16 cellular contexts compared by ENCODE assay signal in genomic region chr12:117111386-117112267, GRCh38. TPM values are rescaled to one million over a fixed set of nuclear protein-coding genes. Genes with fewer than 3 reads are reported as not detected.
DNase-seq lines count a peak whose midpoint lies in the region; ATAC-seq, FAIRE-seq and TF ChIP-seq lines count a peak whose summit lies in the region.
"Had no signal": no experiment of that assay in that cellular context is flagged by ENCODE, and none has a peak within 500 bp of the region (broad histone marks: within the 10 kb centered on the region; RNA-seq: fewer than 3 reads in every experiment).

No MANE protein-coding gene starts in this region.

- no peaks in the 10 kb centered on the region for H3K36me3 Mint-ChIP-seq in activated CD4-positive, alpha-beta T cell treated with anti-CD3 and anti-CD28 coated beads for 36 hours (ENCODE audit: low read depth)
- H3K36me3 Mint-ChIP-seq: type B pancreatic cell had no signal

- no peak overlapping the region for H3K4me2 ChIP-seq in GM12878 (ENCODE audit: control insufficient read depth, insufficient read depth)

- H3K9ac ChIP-seq in GM12878 (ENCODE audit: control insufficient read depth, insufficient read depth, low read length): no peak overlapping the region

- H3K4me3 Mint-ChIP-seq in activated CD4-positive, alpha-beta T cell treated with anti-CD3 and anti-CD28 coated beads for 36 hours: no peak overlapping the region
- H3K4me3 Mint-ChIP-seq: type B pancreatic cell had no signal

- TF ChIP-seq EP300 in GM12878 (IDR thresholded peaks at IDR 0.05; ENCODE audit: borderline replicate concordance in 1 of 2, control insufficient read depth in 1 of 2, low read depth in 2 of 2, low read length in 2 of 2): no peak

- CTCF ChIA-PET in activated CD4-positive, alpha-beta T cell treated with anti-CD3 and anti-CD28 coated beads for 36 hours (lab: Charles Lee): interaction anchor here (0.6 to 1.7 kb wide), 6 partner anchors 8 to 808 kb away, joined by 3 to 6 read pairs (median 4); no protein-coding TSS in a partner anchor
- CTCF ChIA-PET in GM12878 (lab: Yijun Ruan, JAX): interaction anchor here (0.5 to 2.5 kb wide), 5 partner anchors 8 to 1032 kb away, joined by 3 to 11 read pairs (median 4); no protein-coding TSS in a partner anchor

- H3K4me1 Mint-ChIP-seq in activated CD4-positive, alpha-beta T cell treated with anti-CD3 and anti-CD28 coated beads for 36 hours: no peaks in the 10 kb centered on the region

- peaks cover 2% of the 10 kb centered on the region for H3K27me3 Mint-ChIP-seq in activated CD4-positive, alpha-beta T cell treated with anti-CD3 and anti-CD28 coated beads for 36 hours
- H3K27me3 Mint-ChIP-seq: type B pancreatic cell had no signal

- TF ChIP-seq CTCF in GM12878 (IDR thresholded peaks at IDR 0.05 in 2 of 3, conservative IDR thresholded peaks at IDR 0.05 in 1 of 3; ENCODE audit: control insufficient read depth in 2 of 3, extremely low read depth in 1 of 3, insufficient read depth in 1 of 3, low read depth in 3 of 3, low read length in 3 of 3) (no peak), upper lobe of right lung (IDR thresholded peaks at IDR 0.05) (no peak), lower leg skin (IDR thresholded peaks at IDR 0.05) (no peak)

- H3K4me1 ChIP-seq in GM12878 (ENCODE audit: control insufficient read depth, insufficient read depth, low read length): no peaks in the 10 kb centered on the region; the same call in 1 of the 2 replicates
- no peaks in the 10 kb centered on the region for H3K4me1 ChIP-seq in upper lobe of right lung

- no peaks in the 10 kb centered on the region; a peak in 2 of 4 replicates for H3K27me3 ChIP-seq in GM12878 (replicated peaks in 1 of 2; ENCODE audit: control insufficient read depth in 2 of 2, insufficient read depth in 2 of 2, low read length in 1 of 2)
- no peaks in the 10 kb centered on the region for H3K27me3 ChIP-seq in upper lobe of right lung

- H3K27ac ChIP-seq in GM12878 (ENCODE audit: control insufficient read depth, insufficient read depth) (no peak overlapping the region), upper lobe of right lung (no peak overlapping the region)

- no peak for DNase-seq in activated CD4-positive, alpha-beta T cell treated with anti-CD3 and anti-CD28 coated beads for 36 hours
- DNase-seq in activated CD4-positive, alpha-beta T cell treated with anti-CD3 and anti-CD28 coated beads for 4 hours: no peak
- DNase-seq in NCI-H2171 (lab: John Stamatoyannopoulos, UW) (peak; percentile 98), GM12878 (ENCODE audit: low read depth, low spot score) (no peak), upper lobe of right lung (peak; percentile 52), lower leg skin (ENCODE audit: low spot score in 2 of 2) (no peak), urothelium cell line (ENCODE audit: low spot score) (no peak), left cardiac atrium (no peak)
- DNase-seq: 8988T; activated naive CD4-positive, alpha-beta T cell; T-helper 9 cell had no signal

- H2AFZ ChIP-seq in GM12878 (ENCODE audit: control insufficient read depth, low read depth, low read length): no peak overlapping the region

- RAD21 ChIA-PET in GM12878 (lab: Charles Lee; ENCODE audit: unreplicated experiment): no interaction called here

- H3K4me3 ChIP-seq in GM12878 (no peak overlapping the region), upper lobe of right lung (no peak overlapping the region), lower leg skin (ENCODE audit: low read depth, poor library complexity, severe bottlenecking) (no peak overlapping the region)
- H3K4me3 ChIP-seq: lung had no signal

- WGBS in GM12878 (ENCODE audit: insufficient coverage, insufficient replicate concordance, low lambda C conversion rate, missing lambda C conversion rate): 65% methylated on average over 16 of the region's 16 CpGs
- WGBS in lower leg skin, 2 donors: 39 to 52% methylated on average over 14 to 16 of the region's 16 CpGs

- in situ Hi-C loops in GM12878 (cut with MboI): no loop called here

- FAIRE-seq in GM12878 (lab: Jason Lieb, UNC) (no peak), urothelium cell line (lab: Jason Lieb, UNC) (no peak)
- FAIRE-seq: endothelial cell of umbilical vein had no signal

- H3K36me3 ChIP-seq in GM12878 (ENCODE audit: control insufficient read depth in 2 of 2, insufficient read depth in 2 of 2, low read length in 1 of 2) (no peaks in the 10 kb centered on the region), upper lobe of right lung (no peaks in the 10 kb centered on the region)

- POLR2A ChIA-PET in activated CD4-positive, alpha-beta T cell treated with anti-CD3 and anti-CD28 coated beads for 36 hours (lab: Charles Lee): no interaction called here
- POLR2A ChIA-PET in GM12878 (lab: Charles Lee): interaction anchor here (0.6 kb wide), 1 partner anchor 466 kb away, joined by 3 read pairs; no protein-coding TSS in a partner anchor

- H3K27ac Mint-ChIP-seq in activated CD4-positive, alpha-beta T cell treated with anti-CD3 and anti-CD28 coated beads for 36 hours: no peak overlapping the region
- H3K27ac Mint-ChIP-seq: type B pancreatic cell had no signal

- H3K9me3 ChIP-seq in GM12878 (replicated peaks; ENCODE audit: control insufficient read depth, insufficient read depth, low read length) (no peaks in the 10 kb centered on the region; the same call in 2 of the 3 replicates), upper lobe of right lung (no peaks in the 10 kb centered on the region)

- SMC1A ChIA-PET in GM12878 (lab: Charles Lee; ENCODE audit: uncharacterized antibody, unreplicated experiment): interaction anchor here (0.5 to 1.2 kb wide), 3 partner anchors 9 to 409 kb away, joined by 3 to 5 read pairs (median 3); no protein-coding TSS in a partner anchor

- no TSS peak for BruUV-seq in GM12878 (replicated peaks; lab: Mats Ljungman, UMichigan)

- no peaks in the 10 kb centered on the region for H3K9me3 Mint-ChIP-seq in activated CD4-positive, alpha-beta T cell treated with anti-CD3 and anti-CD28 coated beads for 36 hours (ENCODE audit: low read depth)
- H3K9me3 Mint-ChIP-seq: type B pancreatic cell had no signal

- peak; percentile 36 for ATAC-seq in activated CD4-positive, alpha-beta T cell treated with anti-CD3 and anti-CD28 coated beads for 36 hours
- ATAC-seq in GM12878: peak; percentile 58
- ATAC-seq in upper lobe of right lung: peak; percentile 31
- ATAC-seq in left cardiac atrium: no peak

- TF ChIP-seq POLR2A in GM12878 (IDR thresholded peaks at IDR 0.05; ENCODE audit: low read depth, low read length) (no peak), lower leg skin (IDR thresholded peaks at IDR 0.05) (no peak)

- TF ChIP-seq RAD21 in GM12878 (IDR thresholded peaks at IDR 0.05; ENCODE audit: insufficient read depth, low read depth, low read length): no peak

- no peaks in the 10 kb centered on the region for H3K79me2 ChIP-seq in GM12878 (ENCODE audit: control insufficient read depth, insufficient read depth, low read length)

- intact Hi-C loops in activated CD4-positive, alpha-beta T cell treated with anti-CD3 and anti-CD28 coated beads for 36 hours (cut with DNase I, micrococcal nuclease): no loop called here
- intact Hi-C loops in GM12878 (cut with micrococcal nuclease; ENCODE audit: unreplicated experiment): no loop called here
- intact Hi-C loops in upper lobe of right lung (cut with DNase I): no loop called here
- intact Hi-C loops in lower leg skin (cut with DNase I; ENCODE audit: low total_unique reads): no loop called here
- intact Hi-C loops in left cardiac atrium (cut with DNase I): no loop called here

- no peaks in the 10 kb centered on the region for H4K20me1 ChIP-seq in GM12878 (ENCODE audit: control insufficient read depth, insufficient read depth)

TF ChIP-seq in GM12878, 131 proteins besides CTCF, POLR2A, EP300 and RAD21:
- TF ChIP-seq MXI1 (IDR thresholded peaks at IDR 0.05; ENCODE audit: low read depth, low read length) (no peak), MEF2A (IDR thresholded peaks at IDR 0.05; ENCODE audit: insufficient read depth, low read depth, low read length) (no peak), TCF12 (IDR thresholded peaks at IDR 0.05; ENCODE audit: low read depth, low read length) (peak; percentile 54; the same call in 1 of the 2 replicates), BRCA1 (IDR thresholded peaks at IDR 0.05; ENCODE audit: low read depth, low read length) (no peak)

RNA-seq across cellular contexts. Expression of gene TESC, which starts 12.4 kb away (rescaled TPM):
- 10 to 100 TPM; 28.9 to 30.2 TPM for total RNA-seq in activated CD4-positive, alpha-beta T cell treated with anti-CD3 and anti-CD28 coated beads for 36 hours
- 9.6 and 12.7 TPM in 2 replicates for total RNA-seq in GM12878 (2013; cell fraction: nucleolus; rRNA removed)
- total RNA-seq in GM12878 (2014; rRNA removed): 14.9 and 18.7 TPM in 2 replicates
- 6.2 and 7.6 TPM in 2 replicates for total RNA-seq in GM12878 (2014; rRNA removed; fragmentation: Illumina TruSeq; extraction: Trizol)
- total RNA-seq in GM12878 (2021): 14.1 and 16.5 TPM in 2 replicates
- polyA plus RNA-seq in GM12878 (2011; ENCODE audit: low read depth): 5.5 TPM
- 27.2 and 52.1 TPM in 2 replicates for polyA plus RNA-seq in GM12878 (2011; rRNA removed)
- 60.9 and 85.9 TPM in 2 replicates for polyA plus RNA-seq in GM12878 (2011; cell fraction: cytosol; rRNA removed)
- 39.2 and 42.9 TPM in 2 replicates for polyA plus RNA-seq in GM12878 (2011; cell fraction: nucleus; rRNA removed)
- 18.3 and 28.3 TPM in 2 replicates for polyA plus RNA-seq in GM12878 (2012)
- polyA plus RNA-seq in GM12878 (2014; fragmentation: Illumina TruSeq; extraction: Trizol): 3.0 and 8.1 TPM in 2 replicates
- 1 to 10 TPM in 1 of 2 experiments, under 1 TPM in 1; 0.47 to 4.1 TPM for polyA plus RNA-seq in GM12878 (2014; fragmentation: Nextera tagmentation; extraction: Ambion mirVana)
- polyA plus RNA-seq in GM12878 (2014; rRNA removed): 15.8 and 22.8 TPM in 2 replicates
- polyA plus RNA-seq in GM12878 (2016; fragmentation: Nextera tagmentation; extraction: Ambion mirVana): 10 to 100 TPM; 16.6 to 17.8 TPM
- 17.5 and 26.5 TPM in 2 replicates for polyA minus RNA-seq in GM12878 (2011; rRNA and poly(A)+ RNA removed)
- 8.8 and 10.3 TPM in 2 replicates for polyA minus RNA-seq in GM12878 (2011; cell fraction: cytosol; rRNA and poly(A)+ RNA removed)
- polyA minus RNA-seq in GM12878 (2011; cell fraction: nucleus; rRNA and poly(A)+ RNA removed): 13.5 and 19.1 TPM in 2 replicates
- total RNA-seq in upper lobe of right lung: 10.3 TPM
- total RNA-seq in lower leg skin: 10 to 100 TPM in 3 of 4 donors, 1 to 10 TPM in 1; 3.0 to 28.2 (median 13.3) TPM
- total RNA-seq in left cardiac atrium: 10 to 100 TPM; 35.1 to 41.2 TPM
- total RNA-seq: MCF 10A, RPMI7951 had no signal

Comparison
In these comparisons a context has a peak if more than half of its experiments do, and no peak if none do; other contexts are left out.
1. ATAC-seq: peak in activated CD4-positive, alpha-beta T cell treated with anti-CD3 and anti-CD28 coated beads for 36 hours (single experiment), GM12878 (single experiment) and upper lobe of right lung (single experiment); none in left cardiac atrium (0 of 2).
2. DNase-seq: peak in NCI-H2171 (single experiment) and upper lobe of right lung (single experiment); none in activated CD4-positive, alpha-beta T cell treated with anti-CD3 and anti-CD28 coated beads for 36 hours (single experiment), activated CD4-positive, alpha-beta T cell treated with anti-CD3 and anti-CD28 coated beads for 4 hours (0 of 2), GM12878 (single experiment), lower leg skin (0 of 2), urothelium cell line (single experiment) and left cardiac atrium (single experiment).